11 cellular contexts compared by ENCODE assay signal in genomic region chr1:19426294-19427086, GRCh38. TPM values are rescaled to one million over a fixed set of nuclear protein-coding genes. Genes with fewer than 3 reads are reported as not detected.
DNase-seq lines count a peak whose midpoint lies in the region; ATAC-seq and TF ChIP-seq lines count a peak whose summit lies in the region.
"Had no signal": no experiment of that assay in that cellular context is flagged by ENCODE, and none has a peak within 500 bp of the region (broad histone marks: within the 10 kb centered on the region; RNA-seq: fewer than 3 reads in every experiment).

No MANE protein-coding gene starts in this region.

- H3K27ac Mint-ChIP-seq in activated CD8-positive, alpha-beta T cell treated with anti-CD3 and anti-CD28 coated beads for 36 hours = peak overlapping the region; percentile 31

- no peak overlapping the region for H3K4me3 ChIP-seq in heart right ventricle
- H3K4me3 ChIP-seq: BLaER1 had no signal

- intact Hi-C loops in activated CD8-positive, alpha-beta T cell treated with anti-CD3 and anti-CD28 coated beads for 36 hours (cut with micrococcal nuclease) = no loop called here
- intact Hi-C loops in heart right ventricle (cut with DNase I) = no loop called here
- intact Hi-C loops in posterior vena cava (cut with DNase I) = no loop called here

- peaks cover 16% of the 10 kb centered on the region for H3K36me3 Mint-ChIP-seq in activated CD8-positive, alpha-beta T cell treated with anti-CD3 and anti-CD28 coated beads for 36 hours (ENCODE audit: low read depth)

- CTCF ChIA-PET in activated CD8-positive, alpha-beta T cell treated with anti-CD3 and anti-CD28 coated beads for 36 hours (lab: Charles Lee) = interaction anchor here (0.9 to 1.6 kb wide), 4 partner anchors 36 to 224 kb away, joined by 3 read pairs; no protein-coding TSS in a partner anchor

- H3K9me3 ChIP-seq in heart right ventricle = no peaks in the 10 kb centered on the region
- H3K9me3 ChIP-seq: BLaER1 had no signal

- TF ChIP-seq CTCF in 22Rv1 (IDR thresholded peaks at IDR 0.05) = no peak
- TF ChIP-seq CTCF in activated CD8-positive, alpha-beta T cell treated with anti-CD3 and anti-CD28 coated beads for 36 hours (IDR thresholded peaks at IDR 0.05) = no peak
- TF ChIP-seq CTCF in heart right ventricle (IDR thresholded peaks at IDR 0.05) = no peak

- no peak for DNase-seq in activated CD8-positive, alpha-beta T cell treated with anti-CD3 and anti-CD28 coated beads for 36 hours
- DNase-seq in heart right ventricle = no peak
- DNase-seq in posterior vena cava (ENCODE audit: low spot score) = peak; percentile 81
- no peak for DNase-seq in retina
- DNase-seq: effector CD4-positive, alpha-beta T cell; islet precursor cell had no signal

- 52 to 55% methylated on average over 13 of the region's 13 CpGs for WGBS in heart right ventricle, 2 donors

- no peaks in the 10 kb centered on the region for H3K9me3 Mint-ChIP-seq in activated CD8-positive, alpha-beta T cell treated with anti-CD3 and anti-CD28 coated beads for 36 hours

- peaks cover 0 to 22% (median 0%) of the 10 kb centered on the region in 9 donors for H3K36me3 ChIP-seq in heart right ventricle

- no peak for ATAC-seq in activated CD8-positive, alpha-beta T cell treated with anti-CD3 and anti-CD28 coated beads for 36 hours
- ATAC-seq in heart right ventricle (peak in 7 of 8 donors; percentile 9 to 50 (median 27)), HG03565 (IDR thresholded peaks at IDR 0.05; ENCODE audit: unreplicated experiment) (no peak), GM21526 (IDR thresholded peaks at IDR 0.05; ENCODE audit: low FRiP score, unreplicated experiment) (no peak), HG02970 (IDR thresholded peaks at IDR 0.05; ENCODE audit: low FRiP score, unreplicated experiment) (no peak)

- H3K4me3 Mint-ChIP-seq in activated CD8-positive, alpha-beta T cell treated with anti-CD3 and anti-CD28 coated beads for 36 hours = no peak overlapping the region

- H3K27me3 Mint-ChIP-seq in activated CD8-positive, alpha-beta T cell treated with anti-CD3 and anti-CD28 coated beads for 36 hours = no peaks in the 10 kb centered on the region

- H3K4me1 Mint-ChIP-seq in activated CD8-positive, alpha-beta T cell treated with anti-CD3 and anti-CD28 coated beads for 36 hours (ENCODE audit: low read depth) = peaks cover 82% of the 10 kb centered on the region

- POLR2A ChIA-PET in activated CD8-positive, alpha-beta T cell treated with anti-CD3 and anti-CD28 coated beads for 36 hours (lab: Charles Lee) = interaction anchor here (1.0 kb wide), 1 partner anchor 230 kb away, joined by 3 read pairs; no protein-coding TSS in a partner anchor

- H3K27ac ChIP-seq in 22Rv1 (peak overlapping the region; percentile 60), heart right ventricle (peak overlapping the region; percentile 42 to 85 (median 69))
- H3K27ac ChIP-seq: BLaER1 had no signal

- no peaks in the 10 kb centered on the region for H3K27me3 ChIP-seq in heart right ventricle
- H3K27me3 ChIP-seq: BLaER1 had no signal

- H3K4me1 ChIP-seq in heart right ventricle = peaks cover 29 to 98% (median 93%) of the 10 kb centered on the region in 9 donors

RNA-seq across cellular contexts. Expression of gene CAPZB, which starts 58.8 kb away (rescaled TPM):
- 100 to 1,000 TPM; 335 to 340 TPM for total RNA-seq in activated CD8-positive, alpha-beta T cell treated with anti-CD3 and anti-CD28 coated beads for 36 hours
- total RNA-seq in heart right ventricle = 100 to 1,000 TPM; 207 to 307 (median 228) TPM
- polyA plus RNA-seq in heart right ventricle = 100 to 1,000 TPM; 158 to 236 TPM
- 100 to 1,000 TPM; 255 to 277 TPM for total RNA-seq in posterior vena cava

Comparison
In these comparisons a context has a peak if more than half of its experiments do, and no peak if none do; other contexts are left out.
1. ATAC-seq: peak in heart right ventricle (7 of 8); none in activated CD8-positive, alpha-beta T cell treated with anti-CD3 and anti-CD28 coated beads for 36 hours (single experiment), HG03565 (single experiment), GM21526 (single experiment) and HG02970 (single experiment).